In the genomic region with DNA sequence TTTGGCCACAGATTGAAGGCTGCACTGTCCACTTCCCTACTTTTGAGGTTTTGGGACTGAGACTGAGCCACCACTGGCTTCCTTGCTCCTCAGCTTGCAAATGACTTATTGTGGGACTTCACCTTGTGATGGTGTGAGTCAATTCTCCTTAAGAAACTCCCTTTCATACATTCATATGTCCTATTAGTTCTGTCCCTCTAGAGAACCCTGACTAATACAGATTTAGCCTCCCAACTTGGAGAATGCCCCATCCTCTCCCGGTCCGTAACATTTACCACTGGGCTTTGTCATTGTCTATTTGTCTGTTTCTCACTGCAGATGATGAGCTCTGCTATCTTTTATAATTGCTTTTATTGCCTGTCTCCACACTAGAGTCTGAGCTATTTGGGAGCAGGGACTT, we compare ENCODE assay signal across 9 cellular contexts. TPM values are rescaled to one million over a fixed set of nuclear protein-coding genes. Genes with fewer than 3 reads are reported as not detected.
"Had no signal": no experiment of that assay in that cellular context is flagged by ENCODE, and none has a peak within 500 bp of the region (broad histone marks: within the 10 kb centered on the region; RNA-seq: fewer than 3 reads in every experiment).

No MANE protein-coding gene starts in this region.

- H3K4me3 ChIP-seq: K562 had no signal

- H3K27ac ChIP-seq: HL-60 had no signal

- DNase-seq: IMR-90, KBM-7, KG1 had no signal

RNA-seq across cellular contexts. Expression of gene C7orf33, which starts 55.4 kb away (rescaled TPM):
- total RNA-seq: HepG2, HT-29, HT1080, IMR-90, K562 had no signal
- polyA plus RNA-seq: HepG2, IgD-negative memory B cell, IMR-90 had no signal
